ENCODE assay signal across 22 cellular contexts in the genomic region with DNA sequence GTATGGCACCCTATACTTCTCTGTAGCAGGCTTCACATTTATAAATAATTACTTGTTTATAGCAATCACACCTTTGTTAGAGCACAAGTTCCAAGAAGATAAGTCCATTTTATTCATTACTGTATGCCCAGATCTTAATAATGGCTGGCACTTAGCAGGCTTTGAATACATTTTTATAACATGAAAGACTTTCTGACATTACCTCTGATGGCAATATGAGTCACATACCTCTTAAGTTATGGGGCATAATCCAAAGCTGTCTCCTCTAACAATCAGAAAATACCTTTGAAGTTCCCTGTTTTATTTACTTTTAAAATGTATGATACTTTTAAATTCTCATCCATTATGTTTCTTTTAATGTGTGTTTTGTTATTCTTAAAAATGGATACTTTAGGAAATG. TPM values are rescaled to one million over a fixed set of nuclear protein-coding genes. Genes with fewer than 3 reads are reported as not detected.
"Had no signal": no experiment of that assay in that cellular context is flagged by ENCODE, and none has a peak within 500 bp of the region (broad histone marks: within the 10 kb centered on the region; RNA-seq: fewer than 3 reads in every experiment).

No MANE protein-coding gene starts in this region.

- H3K27me3 ChIP-seq: MG63 had no signal

- H3K36me3 Mint-ChIP-seq: IgD-negative memory B cell had no signal

- ATAC-seq: Panc1 had no signal

- H3K27ac ChIP-seq: HL-60, RWPE1 had no signal

- H3K9me3 ChIP-seq: MG63 had no signal

- H3K4me3 Mint-ChIP-seq: IgD-negative memory B cell had no signal

- DNase-seq: KBM-7, MG63, NCI-H1092, NCI-H1105 treated with DMSO at 0.1 percent for 48 hours, NCI-H1417 treated with DMSO at 0.1 percent for 48 hours, NCI-H146, NCI-H187, NCI-H2029, NCI-H2081 treated with DMSO at 0.1 percent for 48 hours, NCI-H2171, NCI-H226, NCI-H446, NCI-H510A, NCI-H524 treated with DMSO at 0.1 percent for 48 hours, NCI-H69, NCI-H774, SHP77 had no signal

- H3K4me3 ChIP-seq: MG63 had no signal

- H3K4me1 Mint-ChIP-seq: IgD-negative memory B cell had no signal

- H3K9me3 Mint-ChIP-seq: IgD-negative memory B cell had no signal

- H3K27ac Mint-ChIP-seq: IgD-negative memory B cell had no signal

- H3K36me3 ChIP-seq: MG63 had no signal

- H3K27me3 Mint-ChIP-seq: IgD-negative memory B cell had no signal

RNA-seq across cellular contexts. Expression of a gene that starts 12.2 kb away (rescaled TPM):
- total RNA-seq: LHCN-M2 had no signal
